27 cellular contexts compared by ENCODE assay signal in genomic region chr3:113185436-113185835, GRCh38. TPM values are rescaled to one million over a fixed set of nuclear protein-coding genes. Genes with fewer than 3 reads are reported as not detected.
"Had no signal": no experiment of that assay in that cellular context is flagged by ENCODE, and none has a peak within 500 bp of the region (broad histone marks: within the 10 kb centered on the region; RNA-seq: fewer than 3 reads in every experiment).

No MANE protein-coding gene starts in this region.

- H3K27ac ChIP-seq: left ventricle myocardium inferior, neutrophil, right lobe of liver, skin epidermis, testis, transverse colon had no signal

- H3K9me3 ChIP-seq: mucosa of descending colon, neutrophil, testis had no signal

- H3K9me3 Mint-ChIP-seq: effector memory CD8-positive, alpha-beta T cell had no signal

- H3K27me3 Mint-ChIP-seq: activated CD4-positive, alpha-beta T cell treated with anti-CD3 and anti-CD28 coated beads for 36 hours had no signal

- H3K4me1 ChIP-seq: left ventricle myocardium inferior, right lobe of liver, testis, transverse colon had no signal

- H3K4me3 ChIP-seq: left ventricle myocardium inferior, lung, mucosa of descending colon, right lobe of liver, skin epidermis, testis, transverse colon had no signal

- H3K4me1 Mint-ChIP-seq: activated CD4-positive, alpha-beta T cell treated with anti-CD3 and anti-CD28 coated beads for 36 hours; activated CD8-positive, alpha-beta memory T cell treated with anti-CD3 and anti-CD28 coated beads, Interleukin-2, amount 10 ng/mL, durations not matched to agents 7 days and 5 days; naive B cell had no signal

- DNase-seq: activated CD4-positive, alpha-beta T cell treated with anti-CD3 and anti-CD28 coated beads for 36 hours; activated CD4-positive, CD25-positive, alpha-beta regulatory T cell; activated CD8-positive, alpha-beta memory T cell treated with anti-CD3 and anti-CD28 coated beads, Interleukin-2, amount 10 ng/mL, durations not matched to agents 7 days and 5 days; activated CD8-positive, alpha-beta T cell treated with anti-CD3 and anti-CD28 coated beads, Interleukin-2, amount 10 ng/mL, durations not matched to agents 7 days and 5 days; activated T-cell treated with anti-CD3 and anti-CD28 coated beads, Interleukin-2, amount 50 U/mL, for 48 hours; cortex of kidney; effector memory CD8-positive, alpha-beta T cell; islet precursor cell; left ventricle myocardium inferior; mucosa of descending colon; naive B cell; nephron progenitor cell; right lobe of liver; stimulated activated CD4-positive, alpha-beta T cell treated with anti-CD3 and anti-CD28 coated beads, Interleukin-12 subunit alpha, Interleukin-12 subunit beta, amount 100 ng/mL, for 4 hours; stimulated activated CD4-positive, alpha-beta T cell treated with anti-CD3 and anti-CD28 coated beads, Interleukin-4, amount 100 ng/mL, for 1 hour; stimulated activated naive CD8-positive, alpha-beta T cell treated with anti-CD3 and anti-CD28 coated beads, Interleukin-15, Interleukin-2, amounts not matched to agents 100 U/mL and 50 U/mL, for 24 hours; testis; transverse colon had no signal

- ATAC-seq: activated CD4-positive, alpha-beta T cell treated with anti-CD3 and anti-CD28 coated beads for 36 hours; activated CD8-positive, alpha-beta memory T cell treated with anti-CD3 and anti-CD28 coated beads, Interleukin-2, amount 10 ng/mL, durations not matched to agents 7 days and 5 days; activated CD8-positive, alpha-beta T cell treated with anti-CD3 and anti-CD28 coated beads, Interleukin-2, amount 10 ng/mL, durations not matched to agents 7 days and 5 days; activated naive CD4-positive, alpha-beta T cell treated with anti-CD3 and anti-CD28 coated beads, Interleukin-2, amount 50 U/mL, for 72 hours; effector memory CD8-positive, alpha-beta T cell; mucosa of descending colon; right lobe of liver; stimulated activated naive CD8-positive, alpha-beta T cell treated with anti-CD3 and anti-CD28 coated beads, Interleukin-15, Interleukin-2, amounts not matched to agents 100 U/mL and 50 U/mL, for 24 hours had no signal

- FAIRE-seq: endothelial cell of umbilical vein, frontal cortex had no signal

- H3K36me3 ChIP-seq: left ventricle myocardium inferior, neutrophil, right lobe of liver, transverse colon had no signal

- H3K27me3 ChIP-seq: neutrophil, right lobe of liver, testis, transverse colon had no signal

- H3K4me3 Mint-ChIP-seq: activated CD4-positive, alpha-beta T cell treated with anti-CD3 and anti-CD28 coated beads for 36 hours; activated CD8-positive, alpha-beta memory T cell treated with anti-CD3 and anti-CD28 coated beads, Interleukin-2, amount 10 ng/mL, durations not matched to agents 7 days and 5 days; activated CD8-positive, alpha-beta T cell treated with anti-CD3 and anti-CD28 coated beads, Interleukin-2, amount 10 ng/mL, durations not matched to agents 7 days and 5 days; brain; effector memory CD8-positive, alpha-beta T cell; naive B cell; nephron progenitor cell; T-helper 2 cell treated with Interferon-gamma antibody and Interleukin-4, amounts not matched to agents 5 μg/mL and 100 μg/mL, for 36 hours had no signal

- H3K27ac Mint-ChIP-seq: activated CD4-positive, alpha-beta T cell treated with anti-CD3 and anti-CD28 coated beads for 36 hours; activated CD8-positive, alpha-beta memory T cell treated with anti-CD3 and anti-CD28 coated beads, Interleukin-2, amount 10 ng/mL, durations not matched to agents 7 days and 5 days; activated CD8-positive, alpha-beta T cell treated with anti-CD3 and anti-CD28 coated beads, Interleukin-2, amount 10 ng/mL, durations not matched to agents 7 days and 5 days; activated naive CD4-positive, alpha-beta T cell treated with anti-CD3 and anti-CD28 coated beads, Interleukin-2, amount 50 U/mL, for 72 hours; activated T-helper 2 cell treated with anti-CD3 and anti-CD28 coated beads, Interferon-gamma antibody, Interleukin-2, Interleukin-4, amounts not matched to agents 10 μg/mL and 5 μg/mL and 100 μg/mL, durations not matched to agents 14 hours and 24 hours and 36 hours; effector memory CD8-positive, alpha-beta T cell; naive B cell; T-helper 2 cell treated with Interferon-gamma antibody and Interleukin-4, amounts not matched to agents 5 μg/mL and 100 μg/mL, for 36 hours had no signal

RNA-seq across cellular contexts. Expression of gene BOC, which starts 25.9 kb away (rescaled TPM):
- total RNA-seq: activated CD8-positive, alpha-beta memory T cell treated with anti-CD3 and anti-CD28 coated beads, Interleukin-2, amount 10 ng/mL, durations not matched to agents 7 days and 5 days; activated CD8-positive, alpha-beta T cell treated with anti-CD3 and anti-CD28 coated beads, Interleukin-2, amount 10 ng/mL, durations not matched to agents 7 days and 5 days; endothelial cell of umbilical vein had no signal
